ENCODE assay signal across 14 cellular contexts in genomic region chr6:105459884-105460283, GRCh38. TPM values are rescaled to one million over a fixed set of nuclear protein-coding genes. Genes with fewer than 3 reads are reported as not detected.
A peak's percentile ranks its signal among the peaks of the same experiment; 100 is the strongest.
DNase-seq lines count a peak whose midpoint lies in the region; ATAC-seq and TF ChIP-seq lines count a peak whose summit lies in the region.
"Had no signal": no experiment of that assay in that cellular context is flagged by ENCODE, and none has a peak within 500 bp of the region (broad histone marks: within the 10 kb centered on the region; RNA-seq: fewer than 3 reads in every experiment).

No MANE protein-coding gene starts in this region.

- peaks cover 8% of the 10 kb centered on the region for H3K9me3 Mint-ChIP-seq in activated CD8-positive, alpha-beta memory T cell treated with anti-CD3 and anti-CD28 coated beads, Interleukin-2, amount 10 ng/mL, durations not matched to agents 7 days and 5 days (ENCODE audit: low read depth)

- DNase-seq in activated CD8-positive, alpha-beta memory T cell treated with anti-CD3 and anti-CD28 coated beads, Interleukin-2, amount 10 ng/mL, durations not matched to agents 7 days and 5 days, result no peak
- no peak for DNase-seq in activated CD8-positive, alpha-beta memory T cell treated with anti-CD3 and anti-CD28 coated beads, Interleukin-2, amount 50 U/mL, for 4 hours
- DNase-seq in PC-9 (peak in 1 of 2 experiments; percentile 64), epithelial cell of esophagus (ENCODE audit: low read depth) (peak; percentile 80), spleen (no peak), retina (no peak), NCI-H187 treated with DMSO at 0.1 percent for 48 hours (lab: John Stamatoyannopoulos, UW) (no peak)
- DNase-seq: activated CD4-positive, alpha-beta T cell treated with anti-CD3 and anti-CD28 coated beads for 1 hour; islet precursor cell; NCI-H1436 treated with DMSO at 0.1 percent for 48 hours had no signal

- no peak overlapping the region for H3K4me2 ChIP-seq in PC-9

- POLR2A ChIA-PET in PC-9 (lab: Charles Lee; ENCODE audit: unreplicated experiment), result interaction anchor here (0.6 kb wide), 1 partner anchor 813 kb away, joined by 6 read pairs; no protein-coding TSS in a partner anchor

- peaks cover 58% of the 10 kb centered on the region for H3K4me1 Mint-ChIP-seq in activated CD8-positive, alpha-beta memory T cell treated with anti-CD3 and anti-CD28 coated beads, Interleukin-2, amount 10 ng/mL, durations not matched to agents 7 days and 5 days

- H4K20me1 ChIP-seq in PC-9 (ENCODE audit: insufficient read depth), result no peaks in the 10 kb centered on the region

- TF ChIP-seq CTCF in PC-9 (conservative IDR thresholded peaks at IDR 0.05), result no peak
- no peak for TF ChIP-seq CTCF in epithelial cell of esophagus (IDR thresholded peaks at IDR 0.05; ENCODE audit: insufficient read depth, low read depth, low read length, missing control alignments)
- no peak for TF ChIP-seq CTCF in spleen (IDR thresholded peaks at IDR 0.05 in 8 of 11, conservative IDR thresholded peaks at IDR 0.05 in 3 of 11)

- intact Hi-C loops in PC-9 (cut with micrococcal nuclease; ENCODE audit: unreplicated experiment), result no loop called here
- intact Hi-C loops in spleen (cut with DNase I; ENCODE audit: low total_unique reads), result no loop called here

- no peak for ATAC-seq in activated CD8-positive, alpha-beta memory T cell treated with anti-CD3 and anti-CD28 coated beads, Interleukin-2, amount 10 ng/mL, durations not matched to agents 7 days and 5 days
- ATAC-seq in HG03378 (IDR thresholded peaks at IDR 0.05; ENCODE audit: unreplicated experiment), result no peak

- 75 to 91% (median 78%) methylated on average over 1 of the region's 1 CpG for WGBS in spleen, 5 donors

- peaks cover 42% of the 10 kb centered on the region for H3K36me3 Mint-ChIP-seq in activated CD8-positive, alpha-beta memory T cell treated with anti-CD3 and anti-CD28 coated beads, Interleukin-2, amount 10 ng/mL, durations not matched to agents 7 days and 5 days

- H3K4me3 ChIP-seq in PC-9 (no peak overlapping the region), epithelial cell of esophagus (ENCODE audit: low read length) (no peak overlapping the region), spleen (no peak overlapping the region)
- H3K4me3 ChIP-seq: tibial nerve had no signal

- no peaks in the 10 kb centered on the region; the same call in 1 of the 2 replicates for H3F3A ChIP-seq in PC-9 (ENCODE audit: insufficient read depth, low read depth)

- 0 out of 2 replicates have a peak overlapping the region, but pooled peaks have one; percentile 5 for H2AFZ ChIP-seq in PC-9
- H2AFZ ChIP-seq: parathyroid adenoma had no signal

- peaks cover 12% of the 10 kb centered on the region for H3K4me1 ChIP-seq in PC-9 (replicated peaks; ENCODE audit: insufficient read depth)
- no peaks in the 10 kb centered on the region for H3K4me1 ChIP-seq in spleen
- H3K4me1 ChIP-seq: parathyroid adenoma had no signal

- no peak for TF ChIP-seq POLR2A in spleen (IDR thresholded peaks at IDR 0.05)

- H3K27me3 Mint-ChIP-seq in activated CD8-positive, alpha-beta memory T cell treated with anti-CD3 and anti-CD28 coated beads, Interleukin-2, amount 10 ng/mL, durations not matched to agents 7 days and 5 days, result peaks cover under 1% of the 10 kb centered on the region

- CTCF ChIA-PET in activated CD8-positive, alpha-beta memory T cell treated with anti-CD3 and anti-CD28 coated beads, Interleukin-2, amount 10 ng/mL, durations not matched to agents 7 days and 5 days (lab: Charles Lee), result interaction anchor here (3.2 kb wide), 1 partner anchor 24 kb away, joined by 13 read pairs; no protein-coding TSS in a partner anchor
- CTCF ChIA-PET in PC-9 (lab: Charles Lee), result no interaction called here

- no peaks in the 10 kb centered on the region for H3K79me2 ChIP-seq in PC-9 (ENCODE audit: low read depth)
- H3K79me2 ChIP-seq: parathyroid adenoma had no signal

- H3K27ac ChIP-seq in PC-9 (peak overlapping the region; percentile 33; the same call in 1 of the 2 replicates), spleen (peak overlapping the region in 5 of 8 donors; percentile 44 to 76 (median 72))
- H3K27ac ChIP-seq: parathyroid adenoma, tibial nerve had no signal

- H3K9me3 ChIP-seq in PC-9 (ENCODE audit: insufficient read depth, low read depth), result peaks cover 11% of the 10 kb centered on the region; the same call in 1 of the 2 replicates
- H3K9me3 ChIP-seq in spleen, result peaks cover 0 to 10% (median 0%) of the 10 kb centered on the region in 8 donors

- H3K9me2 ChIP-seq in PC-9 (ENCODE audit: insufficient read depth), result no peaks in the 10 kb centered on the region

- H3K27ac Mint-ChIP-seq in activated CD8-positive, alpha-beta memory T cell treated with anti-CD3 and anti-CD28 coated beads, Interleukin-2, amount 10 ng/mL, durations not matched to agents 7 days and 5 days, result peak overlapping the region; percentile 89
- H3K27ac Mint-ChIP-seq: activated naive CD8-positive, alpha-beta T cell had no signal

- no peaks in the 10 kb centered on the region for H3K36me3 ChIP-seq in PC-9 (ENCODE audit: low read depth)
- H3K36me3 ChIP-seq in spleen, result no peaks in the 10 kb centered on the region
- H3K36me3 ChIP-seq: tibial nerve had no signal

- H3K27me3 ChIP-seq in PC-9 (ENCODE audit: insufficient read depth, low read depth) (no peaks in the 10 kb centered on the region), spleen (replicated peaks in 1 of 7) (no peaks in the 10 kb centered on the region)
- H3K27me3 ChIP-seq: tibial nerve had no signal

- no peak overlapping the region for H3K4me3 Mint-ChIP-seq in activated CD8-positive, alpha-beta memory T cell treated with anti-CD3 and anti-CD28 coated beads, Interleukin-2, amount 10 ng/mL, durations not matched to agents 7 days and 5 days
- H3K4me3 Mint-ChIP-seq: activated naive CD8-positive, alpha-beta T cell had no signal

- no TSS peak for BruUV-seq in PC-9 (replicated peaks; lab: Mats Ljungman, UMichigan)

RNA-seq across cellular contexts. Expression of gene PREP, which starts 57.0 kb away (rescaled TPM):
- total RNA-seq in activated CD8-positive, alpha-beta memory T cell treated with anti-CD3 and anti-CD28 coated beads, Interleukin-2, amount 10 ng/mL, durations not matched to agents 7 days and 5 days, result 10 to 100 TPM; 44.1 to 52.9 TPM
- 35.8 and 36.7 TPM in 2 replicates for total RNA-seq in PC-9 (2021)
- 10 to 100 TPM; 17.4 to 22.9 (median 20.3) TPM for total RNA-seq in spleen
- polyA plus RNA-seq in spleen, result 10 to 100 TPM in 2 of 3 donors, 1 to 10 TPM in 1; 9.8 to 13.2 (median 13.1) TPM
